9 cellular contexts compared by ENCODE assay signal in genomic region chr15:91407237-91407889, GRCh38.
DNase-seq lines count a peak whose midpoint lies in the region; FAIRE-seq and TF ChIP-seq lines count a peak whose summit lies in the region.
"Had no signal": no experiment of that assay in that cellular context is flagged by ENCODE, and none has a peak within 500 bp of the region (broad histone marks: within the 10 kb centered on the region; RNA-seq: fewer than 3 reads in every experiment).

No MANE protein-coding gene starts in this region.

- no peak for DNase-seq in GM18507 (ENCODE audit: extremely low spot score, insufficient read length, low read depth)
- peak; percentile 59 for DNase-seq in LoVo (ENCODE audit: low spot score)
- peak; percentile 24 for DNase-seq in activated CD4-positive, alpha-beta memory T cell treated with anti-CD3 and anti-CD28 coated beads, Interleukin-2, amount 10 ng/mL, durations not matched to agents 7 days and 5 days
- DNase-seq in left kidney (ENCODE audit: low read depth, low spot score), result peak; percentile 2
- DNase-seq in osteocyte (ENCODE audit: extremely low spot score, unreplicated experiment), result no peak
- no peak for DNase-seq in GM19240 (ENCODE audit: insufficient read length, low spot score)
- no peak for DNase-seq in prostate gland (ENCODE audit: low spot score)
- no peak for DNase-seq in testis
- DNase-seq: posterior cingulate gyrus had no signal

- H3K36me3 Mint-ChIP-seq in activated CD4-positive, alpha-beta memory T cell treated with anti-CD3 and anti-CD28 coated beads, Interleukin-2, amount 10 ng/mL, durations not matched to agents 7 days and 5 days (ENCODE audit: low read depth), result no peaks in the 10 kb centered on the region
- H3K36me3 Mint-ChIP-seq in osteocyte (ENCODE audit: unreplicated experiment), result no peaks in the 10 kb centered on the region

- H3K27me3 ChIP-seq in prostate gland (replicated peaks; ENCODE audit: insufficient read depth) (no peaks in the 10 kb centered on the region), testis (no peaks in the 10 kb centered on the region)

- no peaks in the 10 kb centered on the region for H3K4me1 ChIP-seq in prostate gland (replicated peaks)
- no peaks in the 10 kb centered on the region for H3K4me1 ChIP-seq in testis

- no peak overlapping the region for H3K4me3 Mint-ChIP-seq in activated CD4-positive, alpha-beta memory T cell treated with anti-CD3 and anti-CD28 coated beads, Interleukin-2, amount 10 ng/mL, durations not matched to agents 7 days and 5 days
- H3K4me3 Mint-ChIP-seq in osteocyte (ENCODE audit: unreplicated experiment), result no peak overlapping the region

- H3K4me3 ChIP-seq in prostate gland (no peak overlapping the region), testis (no peak overlapping the region)

- FAIRE-seq in GM18507 (lab: Jason Lieb, UNC), result peak; percentile 5

- H3K27ac ChIP-seq in prostate gland, result no peak overlapping the region
- H3K27ac ChIP-seq in testis, result no peak overlapping the region

- peaks cover 13% of the 10 kb centered on the region for H3K4me1 Mint-ChIP-seq in activated CD4-positive, alpha-beta memory T cell treated with anti-CD3 and anti-CD28 coated beads, Interleukin-2, amount 10 ng/mL, durations not matched to agents 7 days and 5 days
- no peaks in the 10 kb centered on the region for H3K4me1 Mint-ChIP-seq in osteocyte (ENCODE audit: unreplicated experiment)

- no peaks in the 10 kb centered on the region for H3K27me3 Mint-ChIP-seq in activated CD4-positive, alpha-beta memory T cell treated with anti-CD3 and anti-CD28 coated beads, Interleukin-2, amount 10 ng/mL, durations not matched to agents 7 days and 5 days
- no peaks in the 10 kb centered on the region for H3K27me3 Mint-ChIP-seq in osteocyte (ENCODE audit: unreplicated experiment)

- intact Hi-C loops in prostate gland (cut with DNase I), result no loop called here
- intact Hi-C loops in testis (cut with DNase I; ENCODE audit: low total_unique reads), result no loop called here

- CTCF ChIA-PET in activated CD4-positive, alpha-beta memory T cell treated with anti-CD3 and anti-CD28 coated beads, Interleukin-2, amount 10 ng/mL, durations not matched to agents 7 days and 5 days (lab: Charles Lee), result no interaction called here

- H3K36me3 ChIP-seq in prostate gland, result no peaks in the 10 kb centered on the region
- H3K36me3 ChIP-seq in testis (ENCODE audit: low read depth, missing control alignments), result no peaks in the 10 kb centered on the region

- no peak for TF ChIP-seq CTCF in osteocyte (IDR thresholded peaks at IDR 0.05)
- no peak for TF ChIP-seq CTCF in prostate gland (IDR thresholded peaks at IDR 0.05)
- TF ChIP-seq CTCF in testis (IDR thresholded peaks at IDR 0.05), result no peak

- POLR2A ChIA-PET in activated CD4-positive, alpha-beta memory T cell treated with anti-CD3 and anti-CD28 coated beads, Interleukin-2, amount 10 ng/mL, durations not matched to agents 7 days and 5 days (lab: Charles Lee), result no interaction called here

- 42% methylated on average over 5 of the region's 5 CpGs for WGBS in prostate gland
- 46 to 67% methylated on average over 5 of the region's 5 CpGs for WGBS in testis, 2 donors

- TF ChIP-seq POLR2A in prostate gland (IDR thresholded peaks at IDR 0.05), result no peak
- TF ChIP-seq POLR2A in testis (IDR thresholded peaks at IDR 0.05), result no peak

- no peak overlapping the region for H3K27ac Mint-ChIP-seq in activated CD4-positive, alpha-beta memory T cell treated with anti-CD3 and anti-CD28 coated beads, Interleukin-2, amount 10 ng/mL, durations not matched to agents 7 days and 5 days
- no peak overlapping the region for H3K27ac Mint-ChIP-seq in osteocyte (ENCODE audit: unreplicated experiment)

- H3K9me3 Mint-ChIP-seq in activated CD4-positive, alpha-beta memory T cell treated with anti-CD3 and anti-CD28 coated beads, Interleukin-2, amount 10 ng/mL, durations not matched to agents 7 days and 5 days, result peaks cover 2% of the 10 kb centered on the region
- H3K9me3 Mint-ChIP-seq in osteocyte (ENCODE audit: unreplicated experiment), result no peaks in the 10 kb centered on the region

- H3K9me3 ChIP-seq in prostate gland (no peaks in the 10 kb centered on the region), testis (no peaks in the 10 kb centered on the region)

Comparison
In these comparisons a context has a peak if more than half of its experiments do, and no peak if none do; other contexts are left out.
1. DNase-seq: peak in LoVo (single experiment), activated CD4-positive, alpha-beta memory T cell treated with anti-CD3 and anti-CD28 coated beads, Interleukin-2, amount 10 ng/mL, durations not matched to agents 7 days and 5 days (single experiment) and left kidney (single experiment); none in GM18507 (single experiment), osteocyte (single experiment), GM19240 (single experiment), prostate gland (single experiment) and testis (single experiment).